1 cellular context compared by ENCODE assay signal in genomic region chr2:133200684-133201421, GRCh38.
TF ChIP-seq lines count a peak whose summit lies in the region.

No MANE protein-coding gene starts in this region.

TF ChIP-seq in WTC11, 78 proteins besides CTCF, POLR2A, EP300 and RAD21 (continued from another document):
- TF ChIP-seq AR (CRISPR knock-in tag; IDR thresholded peaks at IDR 0.05) (no peak), MYBL2 (CRISPR knock-in tag; IDR thresholded peaks at IDR 0.05) (no peak), MXD4 (CRISPR knock-in tag; IDR thresholded peaks at IDR 0.05; ENCODE audit: borderline replicate concordance) (no peak), ZNF671 (CRISPR knock-in tag; IDR thresholded peaks at IDR 0.05) (no peak), ZNF232 (CRISPR knock-in tag; IDR thresholded peaks at IDR 0.05) (no peak), ZNF512 (CRISPR knock-in tag; IDR thresholded peaks at IDR 0.05; ENCODE audit: borderline replicate concordance) (no peak), ZNF425 (CRISPR knock-in tag; conservative IDR thresholded peaks at IDR 0.05) (no peak), RORB (CRISPR knock-in tag; IDR thresholded peaks at IDR 0.05) (no peak)
TF ChIP-seq in WTC11: peak in this region for 0.
